23 cellular contexts compared by ENCODE assay signal in genomic region chr4:7108046-7108625, GRCh38. TPM values are rescaled to one million over a fixed set of nuclear protein-coding genes. Genes with fewer than 3 reads are reported as not detected.
DNase-seq lines count a peak whose midpoint lies in the region; ATAC-seq, FAIRE-seq and TF ChIP-seq lines count a peak whose summit lies in the region.
"Had no signal": no experiment of that assay in that cellular context is flagged by ENCODE, and none has a peak within 500 bp of the region (broad histone marks: within the 10 kb centered on the region; RNA-seq: fewer than 3 reads in every experiment).

No MANE protein-coding gene starts in this region.

- no peaks in the 10 kb centered on the region for H3K36me3 ChIP-seq in H1 (ENCODE audit: control insufficient read depth in 2 of 4, insufficient read depth in 4 of 4, low read length in 3 of 4)
- no peaks in the 10 kb centered on the region for H3K36me3 ChIP-seq in neural progenitor cell
- H3K36me3 ChIP-seq: BLaER1 had no signal

- peak overlapping the region; percentile 29 for H3K27ac Mint-ChIP-seq in neural progenitor cell
- H3K27ac Mint-ChIP-seq: CD4-positive, CD25-positive, alpha-beta regulatory T cell had no signal

- H3K27me3 Mint-ChIP-seq in neural progenitor cell (ENCODE audit: insufficient read depth, low read depth), result peaks cover 10% of the 10 kb centered on the region

- H3K9ac ChIP-seq in H1 (replicated peaks in 1 of 4; ENCODE audit: extremely low read depth in 1 of 4, low read depth in 3 of 4, low read length in 3 of 4), result no peak overlapping the region
- H3K9ac ChIP-seq in neural progenitor cell, result no peak overlapping the region
- H3K9ac ChIP-seq: BLaER1, KMS-11 had no signal

- H2BK5ac ChIP-seq in H1 (ENCODE audit: low read depth, low read length), result no peak overlapping the region

- H3K27ac ChIP-seq in H1 (ENCODE audit: low read depth, low read length), result no peak overlapping the region
- H3K27ac ChIP-seq in neural progenitor cell, result no peak overlapping the region
- no peak overlapping the region for H3K27ac ChIP-seq in caudate nucleus (ENCODE audit: low read depth, low read length)
- H3K27ac ChIP-seq: BLaER1, KMS-11, SK-N-MC had no signal

- H3K14ac ChIP-seq in H1 (ENCODE audit: insufficient read length), result no peak overlapping the region

- CTCF ChIA-PET in H1 (lab: Charles Lee; ENCODE audit: partially characterized antibody), result interaction anchor here (2.2 kb wide), 1 partner anchor 49 kb away, joined by 4 read pairs; no protein-coding TSS in a partner anchor

- H3K9me3 Mint-ChIP-seq in neural progenitor cell, result peaks cover 8% of the 10 kb centered on the region

- H2BK12ac ChIP-seq in H1 (ENCODE audit: low read depth, low read length), result no peak overlapping the region

- H3K18ac ChIP-seq in H1 (ENCODE audit: extremely low read depth, low read length), result no peak overlapping the region

- no peak overlapping the region for H2BK15ac ChIP-seq in H1 (ENCODE audit: low read length)

- H4K20me1 ChIP-seq in H1 (replicated peaks in 1 of 2; ENCODE audit: control insufficient read depth in 1 of 2, insufficient read depth in 2 of 2, low read length in 2 of 2), result no peaks in the 10 kb centered on the region
- H4K20me1 ChIP-seq in neural progenitor cell (ENCODE audit: low read depth), result no peaks in the 10 kb centered on the region
- H4K20me1 ChIP-seq: BLaER1 had no signal

- H3K27me3 ChIP-seq in H1 (replicated peaks in 1 of 4; ENCODE audit: control insufficient read depth in 3 of 4, extremely low read depth in 1 of 4, insufficient read depth in 3 of 4, low read length in 3 of 4) (peaks cover 2 to 14% (median 12%) of the 10 kb centered on the region in 4 experiments), neural progenitor cell (no peaks in the 10 kb centered on the region)
- H3K27me3 ChIP-seq: BLaER1 had no signal

- WGBS in H1 (ENCODE audit: extremely low coverage in 1 of 2, insufficient coverage in 1 of 2, insufficient read length in 1 of 2, insufficient replicate concordance in 2 of 2, low coverage in 1 of 2, low lambda C conversion rate in 2 of 2, missing lambda C conversion rate in 1 of 2), 2 experiments, result 94% methylated on average over 23 of the region's 23 CpGs; no CpG with 5 or more reads in 1 of the 2 experiments

- H3K4me2 ChIP-seq in H1 (ENCODE audit: insufficient read depth in 1 of 2, low read depth in 2 of 2, low read length in 2 of 2) (no peak overlapping the region), neural progenitor cell (no peak overlapping the region)
- H3K4me2 ChIP-seq: BLaER1, KMS-11 had no signal

- H3K4ac ChIP-seq in H1 (replicated peaks; ENCODE audit: insufficient read length, low read depth, low read length), result no peak overlapping the region

- H4K91ac ChIP-seq in H1 (replicated peaks; ENCODE audit: insufficient read length, low read length), result no peak overlapping the region

- H3F3A ChIP-seq in neural progenitor cell (ENCODE audit: low read depth), result peaks cover 10% of the 10 kb centered on the region

- peaks cover 4% of the 10 kb centered on the region; the same call in 1 of the 2 replicates for H3K23me2 ChIP-seq in H1 (ENCODE audit: low read depth, low read length)

- H3K56ac ChIP-seq in H1 (replicated peaks; ENCODE audit: insufficient read length, low read depth, low read length), result no peak overlapping the region

- H3K79me1 ChIP-seq in H1 (ENCODE audit: low read depth, low read length), result no peaks in the 10 kb centered on the region

- POLR2A ChIA-PET in H1 (lab: Charles Lee; ENCODE audit: partially characterized antibody), result no interaction called here

- H3K79me2 ChIP-seq in H1 (ENCODE audit: control insufficient read depth in 1 of 2, insufficient read depth in 2 of 2, low read length in 2 of 2), result no peaks in the 10 kb centered on the region
- H3K79me2 ChIP-seq in neural progenitor cell (ENCODE audit: low read depth), result no peaks in the 10 kb centered on the region

- H3K9me3 ChIP-seq in H1 (ENCODE audit: insufficient read depth in 2 of 2, low read depth in 1 of 2, low read length in 1 of 2) (peaks cover 0 to 4% of the 10 kb centered on the region in 2 experiments; a peak in 1 of 4 replicates), neural progenitor cell (ENCODE audit: low read depth) (no peaks in the 10 kb centered on the region)

- H3K4me1 ChIP-seq in H1 (replicated peaks in 1 of 4; ENCODE audit: control insufficient read depth in 3 of 4, insufficient read depth in 4 of 4, low read length in 3 of 4) (peaks cover 0 to 4% (median 3%) of the 10 kb centered on the region in 4 experiments; a peak in 6 of 7 replicates), neural progenitor cell (peaks cover 5% of the 10 kb centered on the region)

- no peak for TF ChIP-seq POLR2A in H1 (IDR thresholded peaks at IDR 0.05; ENCODE audit: control extremely low read depth in 1 of 2, low read depth in 2 of 2, low read length in 2 of 2)

- no peak overlapping the region for H3K23ac ChIP-seq in H1 (ENCODE audit: insufficient read length)

- no peak overlapping the region for H2BK20ac ChIP-seq in H1 (ENCODE audit: low read length)

- H3K4me3 ChIP-seq in H1 (ENCODE audit: extremely low read depth in 1 of 4, insufficient read depth in 2 of 4, low read depth in 3 of 4, low read length in 4 of 4) (no peak overlapping the region), neural progenitor cell (no peak overlapping the region)
- H3K4me3 ChIP-seq: BLaER1, GM12878, SK-N-MC had no signal

- ATAC-seq in Right ventricle myocardium inferior (no peak), HG03565 (IDR thresholded peaks at IDR 0.05; ENCODE audit: unreplicated experiment) (no peak), GM21515 (IDR thresholded peaks at IDR 0.05; ENCODE audit: unreplicated experiment) (no peak)
- ATAC-seq: GM12878 had no signal

- DNase-seq in cardiac septum (ENCODE audit: low spot score), result peak; percentile 44
- no peak for DNase-seq in Right ventricle myocardium inferior (ENCODE audit: missing footprints)
- no peak for DNase-seq in H1 (ENCODE audit: low read depth in 1 of 2, low spot score in 2 of 2)
- DNase-seq in neural progenitor cell (ENCODE audit: low spot score), result no peak
- DNase-seq in caudate nucleus (lab: John Stamatoyannopoulos, UW), result no peak
- no peak for DNase-seq in DMS53 treated with DMSO at 0.1 percent for 48 hours (lab: John Stamatoyannopoulos, UW; ENCODE audit: unreplicated experiment)
- DNase-seq: CD4-positive, CD25-positive, alpha-beta regulatory T cell; IMR-90; MM.1S; NCI-H2029; NCI-H446; NCI-H524 treated with DMSO at 0.1 percent for 48 hours; RPMI8226; SIG-M5 had no signal

- H4K5ac ChIP-seq in H1 (ENCODE audit: insufficient read length, low read depth, low read length), result no peak overlapping the region

- H2BK120ac ChIP-seq in H1 (replicated peaks; ENCODE audit: low read depth, low read length), result no peak overlapping the region

- H3K4me3 Mint-ChIP-seq in neural progenitor cell, result no peak overlapping the region
- H3K4me3 Mint-ChIP-seq: CD4-positive, CD25-positive, alpha-beta regulatory T cell had no signal

- intact Hi-C loops in cardiac septum (cut with DNase I), result loop anchor here (10.0 kb wide), 1 partner anchor 187 kb away; no protein-coding TSS in a partner anchor
- intact Hi-C loops in Right ventricle myocardium inferior (cut with DNase I), result no loop called here

- H4K8ac ChIP-seq in H1 (ENCODE audit: extremely low read depth, insufficient read depth, low read length), result peak overlapping the region; percentile 17; the same call in 1 of the 2 replicates

- H3K4me1 Mint-ChIP-seq in neural progenitor cell, result peaks cover 19% of the 10 kb centered on the region

- H3K36me3 Mint-ChIP-seq in neural progenitor cell, result no peaks in the 10 kb centered on the region

- no peak for FAIRE-seq in H1 (lab: Jason Lieb, UNC)
- FAIRE-seq: A204.1, G401.6, GM12878, HTR-8/SVneo had no signal

- TF ChIP-seq RAD21 in H1 (IDR thresholded peaks at IDR 0.05 in 1 of 2, conservative IDR thresholded peaks at IDR 0.05 in 1 of 2; ENCODE audit: low read depth in 2 of 2, low read length in 2 of 2), result no peak

- H2AFZ ChIP-seq in H1 (ENCODE audit: low read length) (no peak overlapping the region), neural progenitor cell (replicated peaks) (no peak overlapping the region)

- no peak for TF ChIP-seq EP300 in H1 (IDR thresholded peaks at IDR 0.05; ENCODE audit: borderline replicate concordance in 1 of 2, low read depth in 2 of 2, low read length in 2 of 2)

- TF ChIP-seq CTCF in H1 (IDR thresholded peaks at IDR 0.05; ENCODE audit: control extremely low read depth in 1 of 3, insufficient read depth in 1 of 3, low read depth in 1 of 3, low read length in 3 of 3) (no peak), neural progenitor cell (IDR thresholded peaks at IDR 0.05) (no peak)

- no peak overlapping the region for H2AK5ac ChIP-seq in H1 (ENCODE audit: low read depth, low read length)

TF ChIP-seq in H1, 55 proteins besides CTCF, POLR2A, EP300 and RAD21 (continues in another document):
- no peak for TF ChIP-seq SUZ12 (IDR thresholded peaks at IDR 0.05; ENCODE audit: low read length)
- TF ChIP-seq MAX (IDR thresholded peaks at IDR 0.05), result no peak
- TF ChIP-seq HDAC2 (IDR thresholded peaks at IDR 0.05; ENCODE audit: borderline replicate concordance in 1 of 2, low read depth in 2 of 2, low read length in 2 of 2), result no peak
- no peak for TF ChIP-seq EZH2 (IDR thresholded peaks at IDR 0.05; ENCODE audit: low read depth, low read length, severe bottlenecking)
- TF ChIP-seq ZNF274 (IDR thresholded peaks at IDR 0.05; ENCODE audit: borderline replicate concordance, extremely low read depth, low read length), result no peak
- no peak for TF ChIP-seq RXRA (IDR thresholded peaks at IDR 0.05; ENCODE audit: insufficient read depth, low read depth, low read length)
- TF ChIP-seq CTBP2 (IDR thresholded peaks at IDR 0.05; ENCODE audit: borderline replicate concordance, insufficient read depth, insufficient read length, low read length), result no peak

RNA-seq across cellular contexts. Expression of gene GRPEL1, which starts 40.3 kb away (rescaled TPM):
- total RNA-seq in cardiac septum (43.5 TPM), Right ventricle myocardium inferior (61.5 TPM), neural progenitor cell (ENCODE audit: low replicate concordance) (13.7 and 21.0 TPM in 2 replicates)
- total RNA-seq in H1 (2021; fragmentation: NEBNext Ultra II Directional; extraction: Animal tissue kit (Norgen Biotek cat#: 25700)), result 39.9 and 43.0 TPM in 2 replicates
- polyA plus RNA-seq in H1 (2011; rRNA removed), result 10.5 and 13.5 TPM in 2 replicates
- polyA plus RNA-seq in H1 (2011; cell fraction: cytosol; rRNA removed), result 20.7 TPM
- 6.1 TPM for polyA plus RNA-seq in H1 (2011; cell fraction: nucleus; rRNA removed)
- polyA plus RNA-seq in H1 (2012, experiment 1 of 2), result 34.0 to 43.0 TPM (median 35.5 TPM) in 4 replicates
- 12.5 TPM for polyA plus RNA-seq in H1 (2012, experiment 2 of 2)
- polyA plus RNA-seq in H1 (2013, experiment 1 of 2), result 18.9 TPM
- polyA plus RNA-seq in H1 (2013, experiment 2 of 2), result 19.9 TPM
- 12.4 TPM in 2 replicates for polyA minus RNA-seq in H1 (2011; rRNA and poly(A)+ RNA removed)
- 7.8 TPM for polyA minus RNA-seq in H1 (2011; cell fraction: cytosol; rRNA and poly(A)+ RNA removed)
- polyA minus RNA-seq in H1 (2011; cell fraction: nucleus; rRNA and poly(A)+ RNA removed), result 11.3 TPM
